1 cellular context compared by ENCODE assay signal in the genomic region with DNA sequence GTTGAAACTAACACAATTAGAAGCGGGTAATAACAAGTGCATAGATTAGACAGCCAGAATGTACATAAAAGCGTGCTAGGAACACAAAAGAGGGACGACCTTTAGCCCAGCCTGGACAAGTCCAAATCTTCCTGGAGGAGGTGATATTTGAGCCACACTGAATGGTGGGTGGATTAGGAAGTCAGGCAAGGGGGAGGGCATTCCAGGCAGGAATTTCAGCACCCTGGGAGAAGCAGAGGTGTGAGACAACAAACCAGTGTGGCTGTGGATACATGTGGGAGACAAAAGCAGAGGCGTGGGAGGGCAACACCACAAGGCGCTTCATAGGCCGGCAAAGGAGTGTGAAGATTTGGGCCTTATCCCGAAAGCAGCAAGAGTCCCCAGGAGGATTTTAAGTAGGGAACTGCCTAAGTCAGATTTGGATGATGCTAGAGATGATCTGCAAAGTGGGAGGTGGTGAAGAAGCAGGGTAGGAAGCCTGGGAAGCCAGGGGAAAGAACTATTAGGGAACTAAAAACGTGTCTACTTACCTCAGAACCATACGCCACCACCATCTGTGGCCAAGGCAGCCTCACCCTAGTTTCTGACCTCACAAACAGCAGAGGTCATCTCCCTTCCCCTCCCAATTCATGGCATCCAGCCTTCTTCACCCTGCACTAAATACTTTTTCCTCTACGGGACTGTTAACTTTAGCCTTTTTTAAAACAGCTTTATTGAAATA.
TF ChIP-seq lines count a peak whose summit lies in the region.

No MANE protein-coding gene starts in this region.

TF ChIP-seq in HepG2, 621 proteins besides CTCF, POLR2A, EP300 and RAD21 (continued from another document and continues in another):
- TF ChIP-seq KLF11 (CRISPR knock-in tag; IDR thresholded peaks at IDR 0.05) (no peak), FOXA3 (CRISPR knock-in tag; IDR thresholded peaks at IDR 0.05) (peak; percentile 54; the same call in 1 of the 2 replicates), ETV6 (CRISPR knock-in tag; conservative IDR thresholded peaks at IDR 0.05) (0 out of 2 replicates have a peak, but pooled peaks have one; percentile 49), ZNF460 (CRISPR knock-in tag; IDR thresholded peaks at IDR 0.05; ENCODE audit: borderline replicate concordance) (no peak), NR2F2 (IDR thresholded peaks at IDR 0.05; ENCODE audit: borderline replicate concordance, low read depth) (0 out of 2 replicates have a peak, but pooled peaks have one; percentile 65), SKI (IDR thresholded peaks at IDR 0.05; ENCODE audit: partially characterized antibody) (peak; percentile 11), ZNF816 (CRISPR knock-in tag; IDR thresholded peaks at IDR 0.05; ENCODE audit: borderline replicate concordance) (no peak), TBX2 (CRISPR knock-in tag; IDR thresholded peaks at IDR 0.05; ENCODE audit: borderline replicate concordance) (peak; percentile 98), ZNF317 (CRISPR knock-in tag; IDR thresholded peaks at IDR 0.05) (0 out of 2 replicates have a peak, but pooled peaks have one; percentile 33), HDAC1 (CRISPR knock-in tag; IDR thresholded peaks at IDR 0.05) (peak; percentile 61), ZSCAN29 (CRISPR knock-in tag; conservative IDR thresholded peaks at IDR 0.05) (0 out of 2 replicates have a peak, but pooled peaks have one; percentile 35), ZNF841 (CRISPR knock-in tag; IDR thresholded peaks at IDR 0.05; ENCODE audit: borderline replicate concordance) (no peak), ARID2 (CRISPR knock-in tag; IDR thresholded peaks at IDR 0.05; ENCODE audit: borderline replicate concordance) (no peak), ASH2L (IDR thresholded peaks at IDR 0.05; ENCODE audit: insufficient read length, low read depth, low read length) (peak; percentile 32), U2AF2 (IDR thresholded peaks at IDR 0.05; ENCODE audit: low read depth, low read length) (no peak), MAFF (IDR thresholded peaks at IDR 0.05; ENCODE audit: low read depth, low read length) (no peak), MTF2 (CRISPR knock-in tag; IDR thresholded peaks at IDR 0.05; ENCODE audit: borderline replicate concordance) (no peak), ZNF616 (CRISPR knock-in tag; IDR thresholded peaks at IDR 0.05; ENCODE audit: low read depth) (no peak), SALL1 (CRISPR knock-in tag; IDR thresholded peaks at IDR 0.05) (peak; percentile 90), NCOA5 (CRISPR knock-in tag; IDR thresholded peaks at IDR 0.05) (no peak), JUN (CRISPR knock-in tag; IDR thresholded peaks at IDR 0.05) (no peak), SMYD3 (CRISPR knock-in tag; IDR thresholded peaks at IDR 0.05) (no peak), ONECUT2 (CRISPR knock-in tag; IDR thresholded peaks at IDR 0.05) (peak; percentile 47; the same call in 1 of the 2 replicates), MIER3 (CRISPR knock-in tag; IDR thresholded peaks at IDR 0.05; ENCODE audit: borderline replicate concordance) (peak; percentile 74; the same call in 1 of the 2 replicates), FOXJ3 (CRISPR knock-in tag; IDR thresholded peaks at IDR 0.05; ENCODE audit: borderline replicate concordance) (peak; percentile 69; the same call in 1 of the 2 replicates), TCF12 (IDR thresholded peaks at IDR 0.05) (no peak), TCF12 (CRISPR knock-in tag; IDR thresholded peaks at IDR 0.05) (no peak), NFKB2 (CRISPR knock-in tag; IDR thresholded peaks at IDR 0.05; ENCODE audit: borderline replicate concordance) (0 out of 2 replicates have a peak, but pooled peaks have one; percentile 30), KMT2B (CRISPR knock-in tag; IDR thresholded peaks at IDR 0.05) (no peak), RCOR2 (CRISPR knock-in tag; IDR thresholded peaks at IDR 0.05) (peak; percentile 64; the same call in 1 of the 2 replicates), ZBTB8A (CRISPR knock-in tag; IDR thresholded peaks at IDR 0.05; ENCODE audit: borderline replicate concordance, low read depth) (no peak)
- TF ChIP-seq, protein P1, sequence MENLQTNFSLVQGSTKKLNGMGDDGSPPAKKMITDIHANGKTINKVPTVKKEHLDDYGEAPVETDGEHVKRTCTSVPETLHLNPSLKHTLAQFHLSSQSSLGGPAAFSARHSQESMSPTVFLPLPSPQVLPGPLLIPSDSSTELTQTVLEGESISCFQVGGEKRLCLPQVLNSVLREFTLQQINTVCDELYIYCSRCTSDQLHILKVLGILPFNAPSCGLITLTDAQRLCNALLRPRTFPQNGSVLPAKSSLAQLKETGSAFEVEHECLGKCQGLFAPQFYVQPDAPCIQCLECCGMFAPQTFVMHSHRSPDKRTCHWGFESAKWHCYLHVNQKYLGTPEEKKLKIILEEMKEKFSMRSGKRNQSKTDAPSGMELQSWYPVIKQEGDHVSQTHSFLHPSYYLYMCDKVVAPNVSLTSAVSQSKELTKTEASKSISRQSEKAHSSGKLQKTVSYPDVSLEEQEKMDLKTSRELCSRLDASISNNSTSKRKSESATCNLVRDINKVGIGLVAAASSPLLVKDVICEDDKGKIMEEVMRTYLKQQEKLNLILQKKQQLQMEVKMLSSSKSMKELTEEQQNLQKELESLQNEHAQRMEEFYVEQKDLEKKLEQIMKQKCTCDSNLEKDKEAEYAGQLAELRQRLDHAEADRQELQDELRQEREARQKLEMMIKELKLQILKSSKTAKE (CRISPR knock-in tag; IDR thresholded peaks at IDR 0.05; ENCODE audit: borderline replicate concordance) = peak; percentile 50; the same call in 1 of the 2 replicates
- TF ChIP-seq, protein P2, sequence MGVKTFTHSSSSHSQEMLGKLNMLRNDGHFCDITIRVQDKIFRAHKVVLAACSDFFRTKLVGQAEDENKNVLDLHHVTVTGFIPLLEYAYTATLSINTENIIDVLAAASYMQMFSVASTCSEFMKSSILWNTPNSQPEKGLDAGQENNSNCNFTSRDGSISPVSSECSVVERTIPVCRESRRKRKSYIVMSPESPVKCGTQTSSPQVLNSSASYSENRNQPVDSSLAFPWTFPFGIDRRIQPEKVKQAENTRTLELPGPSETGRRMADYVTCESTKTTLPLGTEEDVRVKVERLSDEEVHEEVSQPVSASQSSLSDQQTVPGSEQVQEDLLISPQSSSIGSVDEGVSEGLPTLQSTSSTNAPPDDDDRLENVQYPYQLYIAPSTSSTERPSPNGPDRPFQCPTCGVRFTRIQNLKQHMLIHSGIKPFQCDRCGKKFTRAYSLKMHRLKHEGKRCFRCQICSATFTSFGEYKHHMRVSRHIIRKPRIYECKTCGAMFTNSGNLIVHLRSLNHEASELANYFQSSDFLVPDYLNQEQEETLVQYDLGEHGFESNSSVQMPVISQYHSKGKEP (CRISPR knock-in tag; IDR thresholded peaks at IDR 0.05) = no peak
- TF ChIP-seq, protein P3, sequence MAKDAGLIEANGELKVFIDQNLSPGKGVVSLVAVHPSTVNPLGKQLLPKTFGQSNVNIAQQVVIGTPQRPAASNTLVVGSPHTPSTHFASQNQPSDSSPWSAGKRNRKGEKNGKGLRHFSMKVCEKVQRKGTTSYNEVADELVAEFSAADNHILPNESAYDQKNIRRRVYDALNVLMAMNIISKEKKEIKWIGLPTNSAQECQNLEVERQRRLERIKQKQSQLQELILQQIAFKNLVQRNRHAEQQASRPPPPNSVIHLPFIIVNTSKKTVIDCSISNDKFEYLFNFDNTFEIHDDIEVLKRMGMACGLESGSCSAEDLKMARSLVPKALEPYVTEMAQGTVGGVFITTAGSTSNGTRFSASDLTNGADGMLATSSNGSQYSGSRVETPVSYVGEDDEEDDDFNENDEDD (CRISPR knock-in tag; IDR thresholded peaks at IDR 0.05; ENCODE audit: borderline replicate concordance) = peak; percentile 55; the same call in 1 of the 2 replicates
- TF ChIP-seq, protein P4, sequence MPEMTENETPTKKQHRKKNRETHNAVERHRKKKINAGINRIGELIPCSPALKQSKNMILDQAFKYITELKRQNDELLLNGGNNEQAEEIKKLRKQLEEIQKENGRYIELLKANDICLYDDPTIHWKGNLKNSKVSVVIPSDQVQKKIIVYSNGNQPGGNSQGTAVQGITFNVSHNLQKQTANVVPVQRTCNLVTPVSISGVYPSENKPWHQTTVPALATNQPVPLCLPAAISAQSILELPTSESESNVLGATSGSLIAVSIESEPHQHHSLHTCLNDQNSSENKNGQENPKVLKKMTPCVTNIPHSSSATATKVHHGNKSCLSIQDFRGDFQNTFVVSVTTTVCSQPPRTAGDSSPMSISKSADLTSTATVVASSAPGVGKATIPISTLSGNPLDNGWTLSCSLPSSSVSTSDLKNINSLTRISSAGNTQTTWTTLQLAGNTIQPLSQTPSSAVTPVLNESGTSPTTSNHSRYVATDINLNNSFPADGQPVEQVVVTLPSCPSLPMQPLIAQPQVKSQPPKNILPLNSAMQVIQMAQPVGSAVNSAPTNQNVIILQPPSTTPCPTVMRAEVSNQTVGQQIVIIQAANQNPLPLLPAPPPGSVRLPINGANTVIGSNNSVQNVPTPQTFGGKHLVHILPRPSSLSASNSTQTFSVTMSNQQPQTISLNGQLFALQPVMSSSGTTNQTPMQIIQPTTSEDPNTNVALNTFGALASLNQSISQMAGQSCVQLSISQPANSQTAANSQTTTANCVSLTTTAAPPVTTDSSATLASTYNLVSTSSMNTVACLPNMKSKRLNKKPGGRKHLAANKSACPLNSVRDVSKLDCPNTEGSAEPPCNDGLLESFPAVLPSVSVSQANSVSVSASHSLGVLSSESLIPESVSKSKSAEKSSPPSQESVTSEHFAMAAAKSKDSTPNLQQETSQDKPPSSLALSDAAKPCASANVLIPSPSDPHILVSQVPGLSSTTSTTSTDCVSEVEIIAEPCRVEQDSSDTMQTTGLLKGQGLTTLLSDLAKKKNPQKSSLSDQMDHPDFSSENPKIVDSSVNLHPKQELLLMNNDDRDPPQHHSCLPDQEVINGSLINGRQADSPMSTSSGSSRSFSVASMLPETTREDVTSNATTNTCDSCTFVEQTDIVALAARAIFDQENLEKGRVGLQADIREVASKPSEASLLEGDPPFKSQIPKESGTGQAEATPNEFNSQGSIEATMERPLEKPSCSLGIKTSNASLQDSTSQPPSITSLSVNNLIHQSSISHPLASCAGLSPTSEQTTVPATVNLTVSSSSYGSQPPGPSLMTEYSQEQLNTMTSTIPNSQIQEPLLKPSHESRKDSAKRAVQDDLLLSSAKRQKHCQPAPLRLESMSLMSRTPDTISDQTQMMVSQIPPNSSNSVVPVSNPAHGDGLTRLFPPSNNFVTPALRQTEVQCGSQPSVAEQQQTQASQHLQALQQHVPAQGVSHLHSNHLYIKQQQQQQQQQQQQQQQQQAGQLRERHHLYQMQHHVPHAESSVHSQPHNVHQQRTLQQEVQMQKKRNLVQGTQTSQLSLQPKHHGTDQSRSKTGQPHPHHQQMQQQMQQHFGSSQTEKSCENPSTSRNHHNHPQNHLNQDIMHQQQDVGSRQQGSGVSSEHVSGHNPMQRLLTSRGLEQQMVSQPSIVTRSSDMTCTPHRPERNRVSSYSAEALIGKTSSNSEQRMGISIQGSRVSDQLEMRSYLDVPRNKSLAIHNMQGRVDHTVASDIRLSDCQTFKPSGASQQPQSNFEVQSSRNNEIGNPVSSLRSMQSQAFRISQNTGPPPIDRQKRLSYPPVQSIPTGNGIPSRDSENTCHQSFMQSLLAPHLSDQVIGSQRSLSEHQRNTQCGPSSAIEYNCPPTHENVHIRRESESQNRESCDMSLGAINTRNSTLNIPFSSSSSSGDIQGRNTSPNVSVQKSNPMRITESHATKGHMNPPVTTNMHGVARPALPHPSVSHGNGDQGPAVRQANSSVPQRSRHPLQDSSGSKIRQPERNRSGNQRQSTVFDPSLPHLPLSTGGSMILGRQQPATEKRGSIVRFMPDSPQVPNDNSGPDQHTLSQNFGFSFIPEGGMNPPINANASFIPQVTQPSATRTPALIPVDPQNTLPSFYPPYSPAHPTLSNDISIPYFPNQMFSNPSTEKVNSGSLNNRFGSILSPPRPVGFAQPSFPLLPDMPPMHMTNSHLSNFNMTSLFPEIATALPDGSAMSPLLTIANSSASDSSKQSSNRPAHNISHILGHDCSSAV (CRISPR knock-in tag; IDR thresholded peaks at IDR 0.05; ENCODE audit: borderline replicate concordance) = no peak
- TF ChIP-seq, protein P5, sequence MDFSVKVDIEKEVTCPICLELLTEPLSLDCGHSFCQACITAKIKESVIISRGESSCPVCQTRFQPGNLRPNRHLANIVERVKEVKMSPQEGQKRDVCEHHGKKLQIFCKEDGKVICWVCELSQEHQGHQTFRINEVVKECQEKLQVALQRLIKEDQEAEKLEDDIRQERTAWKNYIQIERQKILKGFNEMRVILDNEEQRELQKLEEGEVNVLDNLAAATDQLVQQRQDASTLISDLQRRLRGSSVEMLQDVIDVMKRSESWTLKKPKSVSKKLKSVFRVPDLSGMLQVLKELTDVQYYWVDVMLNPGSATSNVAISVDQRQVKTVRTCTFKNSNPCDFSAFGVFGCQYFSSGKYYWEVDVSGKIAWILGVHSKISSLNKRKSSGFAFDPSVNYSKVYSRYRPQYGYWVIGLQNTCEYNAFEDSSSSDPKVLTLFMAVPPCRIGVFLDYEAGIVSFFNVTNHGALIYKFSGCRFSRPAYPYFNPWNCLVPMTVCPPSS (IDR thresholded peaks at IDR 0.05) = no peak
- TF ChIP-seq, protein P6, sequence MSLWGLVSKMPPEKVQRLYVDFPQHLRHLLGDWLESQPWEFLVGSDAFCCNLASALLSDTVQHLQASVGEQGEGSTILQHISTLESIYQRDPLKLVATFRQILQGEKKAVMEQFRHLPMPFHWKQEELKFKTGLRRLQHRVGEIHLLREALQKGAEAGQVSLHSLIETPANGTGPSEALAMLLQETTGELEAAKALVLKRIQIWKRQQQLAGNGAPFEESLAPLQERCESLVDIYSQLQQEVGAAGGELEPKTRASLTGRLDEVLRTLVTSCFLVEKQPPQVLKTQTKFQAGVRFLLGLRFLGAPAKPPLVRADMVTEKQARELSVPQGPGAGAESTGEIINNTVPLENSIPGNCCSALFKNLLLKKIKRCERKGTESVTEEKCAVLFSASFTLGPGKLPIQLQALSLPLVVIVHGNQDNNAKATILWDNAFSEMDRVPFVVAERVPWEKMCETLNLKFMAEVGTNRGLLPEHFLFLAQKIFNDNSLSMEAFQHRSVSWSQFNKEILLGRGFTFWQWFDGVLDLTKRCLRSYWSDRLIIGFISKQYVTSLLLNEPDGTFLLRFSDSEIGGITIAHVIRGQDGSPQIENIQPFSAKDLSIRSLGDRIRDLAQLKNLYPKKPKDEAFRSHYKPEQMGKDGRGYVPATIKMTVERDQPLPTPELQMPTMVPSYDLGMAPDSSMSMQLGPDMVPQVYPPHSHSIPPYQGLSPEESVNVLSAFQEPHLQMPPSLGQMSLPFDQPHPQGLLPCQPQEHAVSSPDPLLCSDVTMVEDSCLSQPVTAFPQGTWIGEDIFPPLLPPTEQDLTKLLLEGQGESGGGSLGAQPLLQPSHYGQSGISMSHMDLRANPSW (CRISPR knock-in tag; IDR thresholded peaks at IDR 0.05; ENCODE audit: borderline replicate concordance) = no peak
- TF ChIP-seq, protein P7, sequence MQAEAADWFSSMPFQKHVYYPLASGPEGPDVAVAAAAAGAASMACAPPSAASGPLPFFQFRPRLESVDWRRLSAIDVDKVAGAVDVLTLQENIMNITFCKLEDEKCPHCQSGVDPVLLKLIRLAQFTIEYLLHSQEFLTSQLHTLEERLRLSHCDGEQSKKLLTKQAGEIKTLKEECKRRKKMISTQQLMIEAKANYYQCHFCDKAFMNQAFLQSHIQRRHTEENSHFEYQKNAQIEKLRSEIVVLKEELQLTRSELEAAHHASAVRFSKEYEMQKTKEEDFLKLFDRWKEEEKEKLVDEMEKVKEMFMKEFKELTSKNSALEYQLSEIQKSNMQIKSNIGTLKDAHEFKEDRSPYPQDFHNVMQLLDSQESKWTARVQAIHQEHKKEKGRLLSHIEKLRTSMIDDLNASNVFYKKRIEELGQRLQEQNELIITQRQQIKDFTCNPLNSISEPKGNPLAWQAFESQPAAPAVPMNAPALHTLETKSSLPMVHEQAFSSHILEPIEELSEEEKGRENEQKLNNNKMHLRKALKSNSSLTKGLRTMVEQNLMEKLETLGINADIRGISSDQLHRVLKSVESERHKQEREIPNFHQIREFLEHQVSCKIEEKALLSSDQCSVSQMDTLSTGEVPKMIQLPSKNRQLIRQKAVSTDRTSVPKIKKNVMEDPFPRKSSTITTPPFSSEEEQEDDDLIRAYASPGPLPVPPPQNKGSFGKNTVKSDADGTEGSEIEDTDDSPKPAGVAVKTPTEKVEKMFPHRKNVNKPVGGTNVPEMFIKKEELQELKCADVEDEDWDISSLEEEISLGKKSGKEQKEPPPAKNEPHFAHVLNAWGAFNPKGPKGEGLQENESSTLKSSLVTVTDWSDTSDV (CRISPR knock-in tag; IDR thresholded peaks at IDR 0.05) = no peak
